26 cellular contexts compared by ENCODE assay signal in the genomic region with DNA sequence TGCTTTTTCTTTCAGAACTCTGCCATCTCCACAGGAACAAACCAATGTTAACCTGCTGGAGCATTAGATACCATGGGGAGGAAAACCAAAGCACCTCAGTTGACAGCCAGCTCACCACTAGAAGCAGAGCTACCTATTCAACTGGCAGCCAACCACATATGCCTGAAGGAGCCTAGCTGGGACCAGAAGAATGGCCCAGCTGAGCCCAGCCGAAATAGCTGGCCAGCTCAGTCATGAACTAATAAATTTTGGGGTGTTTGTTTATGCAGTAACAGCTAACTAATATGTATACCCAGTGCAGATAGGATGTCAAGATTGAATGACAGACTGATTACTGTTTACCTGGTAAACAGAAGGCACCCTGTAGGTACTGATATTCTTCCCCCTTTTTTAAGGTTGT.
"Had no signal": no experiment of that assay in that cellular context is flagged by ENCODE, and none has a peak within 500 bp of the region (broad histone marks: within the 10 kb centered on the region; RNA-seq: fewer than 3 reads in every experiment).

No MANE protein-coding gene starts in this region.

- H3K9me3 ChIP-seq: colonic mucosa, esophagus squamous epithelium, gastrocnemius medialis, gastroesophageal sphincter, heart left ventricle had no signal

- DNase-seq: colonic mucosa; cortex of kidney; dermis blood vessel endothelial cell; dorsolateral prefrontal cortex; effector CD4-positive, alpha-beta T cell; effector CD8-positive, alpha-beta T cell; effector memory CD4-positive, alpha-beta T cell; effector memory CD8-positive, alpha-beta T cell; endodermal cell; erythroblast; esophagus squamous epithelium; foreskin keratinocyte; foreskin melanocyte; gastrocnemius medialis; glutamatergic neuron; head of caudate nucleus; heart left ventricle; heart right ventricle had no signal

- H3K4me3 Mint-ChIP-seq: dendritic cell treated with granulocyte-macrophage colony-stimulating factor and Interleukin-4, amounts not matched to agents 40 ng/mL and 50 ng/mL, for 4 days; effector memory CD8-positive, alpha-beta T cell; endodermal cell had no signal

- H3K36me3 ChIP-seq: colonic mucosa, esophagus muscularis mucosa, esophagus squamous epithelium, gastrocnemius medialis, gastroesophageal sphincter, heart left ventricle, heart right ventricle had no signal

- H3K4me1 ChIP-seq: colonic mucosa, esophagus muscularis mucosa, esophagus squamous epithelium, foreskin keratinocyte, gastrocnemius medialis, gastroesophageal sphincter, heart left ventricle, heart right ventricle had no signal

- H3K27me3 Mint-ChIP-seq: dendritic cell treated with granulocyte-macrophage colony-stimulating factor and Interleukin-4, amounts not matched to agents 40 ng/mL and 50 ng/mL, for 4 days; effector memory CD8-positive, alpha-beta T cell had no signal

- H3K4me1 Mint-ChIP-seq: endodermal cell had no signal

- H3K27me3 ChIP-seq: colonic mucosa, dorsolateral prefrontal cortex, esophagus muscularis mucosa, esophagus squamous epithelium, foreskin keratinocyte, gastrocnemius medialis, gastroesophageal sphincter, heart left ventricle, heart right ventricle had no signal

- H3K27ac ChIP-seq: colonic mucosa, dorsolateral prefrontal cortex, epithelial cell of prostate, esophagus muscularis mucosa, esophagus squamous epithelium, foreskin keratinocyte, gastrocnemius medialis, gastroesophageal sphincter, heart left ventricle, heart right ventricle had no signal

- FAIRE-seq: colon, endothelial cell of umbilical vein, frontal cortex had no signal

- H3K9me3 Mint-ChIP-seq: endodermal cell had no signal

- H3K27ac Mint-ChIP-seq: dendritic cell treated with granulocyte-macrophage colony-stimulating factor and Interleukin-4, amounts not matched to agents 40 ng/mL and 50 ng/mL, for 4 days; effector memory CD8-positive, alpha-beta T cell; endodermal cell had no signal

- H3K4me3 ChIP-seq: colonic mucosa, dorsolateral prefrontal cortex, esophagus muscularis mucosa, esophagus squamous epithelium, gastrocnemius medialis, gastroesophageal sphincter, heart left ventricle, heart right ventricle had no signal

- ATAC-seq: effector memory CD8-positive, alpha-beta T cell; esophagus mucosa; foreskin keratinocyte; gastrocnemius medialis; gastroesophageal sphincter; heart left ventricle; heart right ventricle had no signal
